Comparison of ENCODE assay signal across 38 cellular contexts in genomic region chr11:118111744-118112035, GRCh38. TPM values are rescaled to one million over a fixed set of nuclear protein-coding genes. Genes with fewer than 3 reads are reported as not detected.
"Had no signal": no experiment of that assay in that cellular context is flagged by ENCODE, and none has a peak within 500 bp of the region (broad histone marks: within the 10 kb centered on the region; RNA-seq: fewer than 3 reads in every experiment).

No MANE protein-coding gene starts in this region.

- H3K9me3 Mint-ChIP-seq: dendritic cell treated with granulocyte-macrophage colony-stimulating factor and Interleukin-4, amounts not matched to agents 40 ng/mL and 50 ng/mL, for 4 days; immature natural killer cell; naive B cell; nephron; neural progenitor cell had no signal

- H3K4me1 ChIP-seq: foreskin keratinocyte, gastroesophageal sphincter, lower lobe of right lung, right lobe of liver, stomach, tibial artery, upper lobe of left lung, uterus had no signal

- H3K36me3 Mint-ChIP-seq: immature natural killer cell, naive B cell, neural progenitor cell had no signal

- H3K27me3 ChIP-seq: foreskin keratinocyte, heart left ventricle, neural progenitor cell, right lobe of liver, upper lobe of left lung, uterus had no signal

- H3K36me3 ChIP-seq: gastroesophageal sphincter, heart left ventricle, lower lobe of right lung, neural progenitor cell, right lobe of liver, tibial artery, upper lobe of left lung, uterus had no signal

- DNase-seq: central memory CD4-positive, alpha-beta T cell; effector CD8-positive, alpha-beta T cell; endodermal cell; foreskin keratinocyte; heart left ventricle; hippocampal formation; immature natural killer cell; islet precursor cell; kidney glomerular epithelial cell; left ventricle myocardium superior; lower lobe of right lung; naive B cell; nucleus accumbens; retina; right lobe of liver; stimulated activated CD4-positive, alpha-beta T cell treated with anti-CD3 and anti-CD28 coated beads, Interleukin-12 subunit alpha, Interleukin-12 subunit beta, amount 100 ng/mL, for 4 hours; stimulated activated CD4-positive, alpha-beta T cell treated with anti-CD3 and anti-CD28 coated beads, Interleukin-1b, Interleukin-23, amount 100 ng/mL, for 48 hours; stimulated activated CD4-positive, alpha-beta T cell treated with anti-CD3 and anti-CD28 coated beads, Interleukin-4, amount 100 ng/mL, for 1 hour; stimulated activated CD8-positive, alpha-beta memory T cell treated with anti-CD3 and anti-CD28 coated beads, Interleukin-4, amount 100 ng/mL, for 48 hours; stimulated activated naive CD4-positive, alpha-beta T cell treated with Interleukin-2 at 50 U/mL for 16 hours; stomach; tibial artery; upper lobe of left lung; uterus had no signal

- H3K9me3 ChIP-seq: gastroesophageal sphincter, heart left ventricle, lower lobe of right lung, right lobe of liver, stomach, tibial artery, upper lobe of left lung, uterus had no signal

- H3K9ac ChIP-seq: neural progenitor cell had no signal

- H3K27ac Mint-ChIP-seq: dendritic cell treated with granulocyte-macrophage colony-stimulating factor and Interleukin-4, amounts not matched to agents 40 ng/mL and 50 ng/mL, for 4 days; endodermal cell; immature natural killer cell; naive B cell; neural progenitor cell had no signal

- H3K4me3 ChIP-seq: gastroesophageal sphincter, heart left ventricle, lower lobe of right lung, neural progenitor cell, right lobe of liver, smooth muscle cell, stomach, tibial artery, upper lobe of left lung, uterus had no signal

- H3K4me3 Mint-ChIP-seq: dendritic cell treated with granulocyte-macrophage colony-stimulating factor and Interleukin-4, amounts not matched to agents 40 ng/mL and 50 ng/mL, for 4 days; endodermal cell; immature natural killer cell; naive B cell; nephron; neural progenitor cell had no signal

- ATAC-seq: foreskin keratinocyte, gastroesophageal sphincter, heart left ventricle, left ventricle myocardium superior, lower lobe of right lung had no signal

- H3K27ac ChIP-seq: epithelial cell of prostate, foreskin keratinocyte, gastroesophageal sphincter, heart left ventricle, lower lobe of right lung, neural progenitor cell, right lobe of liver, stomach, tibial artery, upper lobe of left lung, uterus had no signal

- H3K4me1 Mint-ChIP-seq: immature natural killer cell, neural progenitor cell had no signal

RNA-seq across cellular contexts. Expression of gene SMIM35, which starts 24.9 kb away (rescaled TPM):
- total RNA-seq: cerebellum, endodermal cell, esophagus mucosa, fibroblast of lung, foreskin keratinocyte, left ventricle myocardium superior, lower lobe of right lung, osteocyte, pulmonary artery endothelial cell, right lobe of liver, smooth muscle cell, stomach, subcutaneous adipose tissue, temporal lobe, upper lobe of left lung, uterus had no signal
- polyA plus RNA-seq: fibroblast of lung, foreskin keratinocyte, heart left ventricle, smooth muscle cell had no signal

RNA-seq across cellular contexts. Expression of gene TMPRSS4, which starts 34.8 kb away (rescaled TPM):
- total RNA-seq: cerebellum, endodermal cell, fibroblast of lung, left ventricle myocardium superior, mononuclear cell, osteocyte, pulmonary artery endothelial cell had no signal
- polyA plus RNA-seq: fibroblast of lung, immature natural killer cell, smooth muscle cell had no signal

RNA-seq across cellular contexts. Expression of gene SCN4B, which starts 40.9 kb away (rescaled TPM):
- total RNA-seq: smooth muscle cell had no signal
- polyA plus RNA-seq: immature natural killer cell, smooth muscle cell had no signal
